In genomic region chr13:33286143-33286542, GRCh38 we compare ENCODE assay signal across 8 cellular contexts. TPM values are rescaled to one million over a fixed set of nuclear protein-coding genes. Genes with fewer than 3 reads are reported as not detected.
A peak's percentile ranks its signal among the peaks of the same experiment; 100 is the strongest.
DNase-seq lines count a peak whose midpoint lies in the region; ATAC-seq, FAIRE-seq and TF ChIP-seq lines count a peak whose summit lies in the region.

No MANE protein-coding gene starts in this region.

- peaks cover 0 to 2% (median 0%) of the 10 kb centered on the region in 7 donors for H3K9me3 Mint-ChIP-seq in CD4-positive, CD25-positive, alpha-beta regulatory T cell

- POLR2A ChIA-PET in PC-3 (lab: Charles Lee; ENCODE audit: unreplicated experiment) = interaction anchor here (0.6 kb wide), 1 partner anchor 257 kb away, joined by 6 read pairs; no protein-coding TSS in a partner anchor

- H3F3A ChIP-seq in PC-3 (ENCODE audit: low read length, unreplicated experiment) = peaks cover 7% of the 10 kb centered on the region

- CTCF ChIA-PET in PC-3 (lab: Charles Lee) = interaction anchor here (1.0 to 1.2 kb wide), 2 partner anchors 58 to 63 kb away, joined by 4 to 7 read pairs; no protein-coding TSS in a partner anchor

- H3K79me2 ChIP-seq in PC-3 (ENCODE audit: low read length) = peaks cover 43% of the 10 kb centered on the region

- H3K27me3 ChIP-seq in CD4-positive, CD25-positive, alpha-beta regulatory T cell (ENCODE audit: control insufficient read depth, insufficient read depth, low read length) = peaks cover 31% of the 10 kb centered on the region
- H3K27me3 ChIP-seq in PC-3 (ENCODE audit: low read length) = no peaks in the 10 kb centered on the region
- H3K27me3 ChIP-seq in neuron (ENCODE audit: insufficient read depth, low read length) = no peaks in the 10 kb centered on the region

- no peak overlapping the region for H3K27ac ChIP-seq in CD4-positive, CD25-positive, alpha-beta regulatory T cell (ENCODE audit: insufficient read depth, low read length, poor library complexity, severe bottlenecking)
- peak overlapping the region; percentile 95 for H3K27ac ChIP-seq in PC-3 (ENCODE audit: low read length)

- H3K4me1 Mint-ChIP-seq in CD4-positive, CD25-positive, alpha-beta regulatory T cell = peaks cover 0 to 18% (median 11%) of the 10 kb centered on the region in 4 donors

- peak overlapping the region in 1 of 3 donors; percentile 25 for H3K27ac Mint-ChIP-seq in CD4-positive, CD25-positive, alpha-beta regulatory T cell

- H2AFZ ChIP-seq in PC-3 (ENCODE audit: low read length) (peak overlapping the region; percentile 66), neuron (ENCODE audit: low read depth, low read length) (peak overlapping the region; percentile 47)

- peaks cover 7% of the 10 kb centered on the region for H3K4me1 ChIP-seq in CD4-positive, CD25-positive, alpha-beta regulatory T cell (ENCODE audit: control insufficient read depth, insufficient read depth, low read length, poor library complexity, severe bottlenecking)
- H3K4me1 ChIP-seq in PC-3 (ENCODE audit: insufficient read depth, low read length) (peaks cover 31% of the 10 kb centered on the region), neuron (ENCODE audit: insufficient read depth, low read length) (peaks cover 11% of the 10 kb centered on the region)

- H4K20me1 ChIP-seq in PC-3 (ENCODE audit: low read length) = no peaks in the 10 kb centered on the region

- no peak for ATAC-seq in CD4-positive, CD25-positive, alpha-beta regulatory T cell (ENCODE audit: low read depth in 2 of 2)
- ATAC-seq in PC-3 = no peak
- ATAC-seq in GM19351 (IDR thresholded peaks at IDR 0.05; ENCODE audit: unreplicated experiment) = no peak

- DNase-seq in CD4-positive, CD25-positive, alpha-beta regulatory T cell = no peak
- DNase-seq in PC-3 = no peak
- DNase-seq in epithelial cell of esophagus (ENCODE audit: low read depth) = no peak
- no peak for DNase-seq in NCI-H1105 (lab: John Stamatoyannopoulos, UW)
- DNase-seq in GM19239 (ENCODE audit: insufficient read length, low spot score) = no peak
- no peak for DNase-seq in putamen (ENCODE audit: low spot score)

- H3K4me3 Mint-ChIP-seq in CD4-positive, CD25-positive, alpha-beta regulatory T cell = peak overlapping the region in 1 of 4 donors; percentile 83

- TF ChIP-seq CTCF in PC-3 (conservative IDR thresholded peaks at IDR 0.05; ENCODE audit: low read depth, low read length) (no peak), epithelial cell of esophagus (IDR thresholded peaks at IDR 0.05; ENCODE audit: insufficient read depth, low read depth, low read length, missing control alignments) (no peak)

- peak overlapping the region; percentile 92 for H3K4me2 ChIP-seq in PC-3 (ENCODE audit: low read length)

- intact Hi-C loops in PC-3 (cut with micrococcal nuclease) = loop anchor here (10.0 kb wide), 3 partner anchors 159 to 701 kb away; partner anchors contain the start of gene PDS5B

- TSS peak; percentile 86 for BruUV-seq in PC-3 (replicated peaks; lab: Mats Ljungman, UMichigan)

- peak overlapping the region; percentile 21 for H3K4me3 ChIP-seq in CD4-positive, CD25-positive, alpha-beta regulatory T cell (ENCODE audit: low read depth, low read length)
- H3K4me3 ChIP-seq in PC-3 (ENCODE audit: low read length) = peak overlapping the region; percentile 83
- peak overlapping the region; percentile 77 for H3K4me3 ChIP-seq in epithelial cell of esophagus (ENCODE audit: low read length)
- H3K4me3 ChIP-seq in neuron (ENCODE audit: low read length) = peak overlapping the region; percentile 56

- H3K36me3 ChIP-seq in CD4-positive, CD25-positive, alpha-beta regulatory T cell (ENCODE audit: control insufficient read depth, insufficient read depth, low read length) = no peaks in the 10 kb centered on the region
- H3K36me3 ChIP-seq in PC-3 (ENCODE audit: low read depth, low read length) = no peaks in the 10 kb centered on the region; the same call in 1 of the 2 replicates
- no peaks in the 10 kb centered on the region for H3K36me3 ChIP-seq in neuron (ENCODE audit: insufficient read depth, low read length)

- no peaks in the 10 kb centered on the region for H3K9me2 ChIP-seq in PC-3 (replicated peaks; ENCODE audit: low read length)

- H3K9me3 ChIP-seq in CD4-positive, CD25-positive, alpha-beta regulatory T cell (ENCODE audit: control insufficient read depth in 2 of 2, low read length in 2 of 2) = no peaks in the 10 kb centered on the region
- no peaks in the 10 kb centered on the region for H3K9me3 ChIP-seq in PC-3 (ENCODE audit: low read length)
- H3K9me3 ChIP-seq in neuron (ENCODE audit: low read length) = no peaks in the 10 kb centered on the region

- FAIRE-seq in GM19239 (lab: Jason Lieb, UNC) = no peak

- H3K27me3 Mint-ChIP-seq in CD4-positive, CD25-positive, alpha-beta regulatory T cell = peaks cover 31% of the 10 kb centered on the region

- peak overlapping the region; percentile 84 for H3K9ac ChIP-seq in PC-3 (ENCODE audit: low read length)

- H3K36me3 Mint-ChIP-seq in CD4-positive, CD25-positive, alpha-beta regulatory T cell = no peaks in the 10 kb centered on the region

RNA-seq across cellular contexts. Expression of gene STARD13, which starts 0.6 kb away (rescaled TPM):
- total RNA-seq in CD4-positive, CD25-positive, alpha-beta regulatory T cell = not detected
- not detected for polyA plus RNA-seq in CD4-positive, CD25-positive, alpha-beta regulatory T cell
- total RNA-seq in PC-3 (2014; rRNA removed) = 24.3 and 26.6 TPM in 2 replicates

Comparison
In these comparisons a context has a peak if more than half of its experiments do, and no peak if none do; other contexts are left out.
1. H3K4me3 ChIP-seq: peak in every context shown above with its lines; median percentile 83 in PC-3; 77 in epithelial cell of esophagus; 56 in neuron; 21 in CD4-positive, CD25-positive, alpha-beta regulatory T cell.
2. RNA of gene STARD13, which starts 0.6 kb away (total RNA-seq): 24.3 to 26.6 TPM in PC-3; not detected in CD4-positive, CD25-positive, alpha-beta regulatory T cell (single experiment); every median in the first group is over 10 times any median in the second.